In genomic region chr2:66391240-66391639, GRCh38 we compare ENCODE assay signal across 8 cellular contexts. TPM values are rescaled to one million over a fixed set of nuclear protein-coding genes. Genes with fewer than 3 reads are reported as not detected.
A peak's percentile ranks its signal among the peaks of the same experiment; 100 is the strongest.
DNase-seq lines count a peak whose midpoint lies in the region; TF ChIP-seq lines count a peak whose summit lies in the region.
"Not testable (repeated sequence)": the region's sequence is repeated elsewhere in the genome, so short reads cannot be mapped to it uniquely, and the experiment has no call there.
"Had no signal": no experiment of that assay in that cellular context is flagged by ENCODE, and none has a peak within 500 bp of the region (broad histone marks: within the 10 kb centered on the region; RNA-seq: fewer than 3 reads in every experiment).

No MANE protein-coding gene starts in this region.

- peaks cover 12% of the 10 kb centered on the region for H3K36me3 Mint-ChIP-seq in Calu3 (ENCODE audit: insufficient read depth, unreplicated experiment)
- not testable (repeated sequence) for H3K36me3 Mint-ChIP-seq in endothelial cell (ENCODE audit: low read depth, unreplicated experiment); neural crest cell (ENCODE audit: low read depth)

- not testable (repeated sequence) for H3K9me3 ChIP-seq in HEK293 (ENCODE audit: control insufficient read depth, insufficient read depth, low read depth, low read length); iPS-15b (ENCODE audit: control insufficient read depth, insufficient read depth, low read length)

- not testable (repeated sequence) for H3K27me3 ChIP-seq in iPS-15b (ENCODE audit: control insufficient read depth, insufficient read depth, low read length)

- POLR2A ChIA-PET in HEK293 (lab: Yijun Ruan, JAX): not testable (repeated sequence)

- not testable (repeated sequence) for H3K4me3 ChIP-seq in HEK293 (ENCODE audit: low read depth, low read length)
- peak overlapping the region; percentile 37 for H3K4me3 ChIP-seq in iPS-15b (ENCODE audit: low read depth, low read length)

- H3K9ac ChIP-seq in iPS-15b (ENCODE audit: low read depth, low read length): peak overlapping the region; percentile 49

- peak overlapping the region; percentile 54 for H3K27ac ChIP-seq in HEK293 (ENCODE audit: extremely low read depth, low read depth, low read length)

- intact Hi-C loops in Calu3 (cut with micrococcal nuclease; ENCODE audit: unreplicated experiment): not testable (repeated sequence)

- CTCF ChIA-PET in Calu3 (lab: Charles Lee); HEK293 (lab: Yijun Ruan, JAX): not testable (repeated sequence)

- TF ChIP-seq CTCF in Calu3 (IDR thresholded peaks at IDR 0.05; ENCODE audit: unreplicated experiment); HEK293 (tag by site-specific recombination; IDR thresholded peaks at IDR 0.05); endothelial cell (IDR thresholded peaks at IDR 0.05; ENCODE audit: unreplicated experiment); neural crest cell (conservative IDR thresholded peaks at IDR 0.05): not testable (repeated sequence)

- BruUV-seq in Calu3 (replicated peaks; lab: Mats Ljungman, UMichigan): not testable (repeated sequence)

- DNase-seq in Calu3; endothelial cell (ENCODE audit: low spot score); neural crest cell (ENCODE audit: low read depth, low spot score): not testable (repeated sequence)
- DNase-seq in NCI-H146 (lab: John Stamatoyannopoulos, UW): peak; percentile 9
- peak; percentile 57 for DNase-seq in RPMI8226

- not testable (repeated sequence) for H3K27me3 Mint-ChIP-seq in Calu3 (ENCODE audit: unreplicated experiment); endothelial cell (ENCODE audit: unreplicated experiment); neural crest cell (ENCODE audit: low read depth)

- H3K4me3 Mint-ChIP-seq in Calu3 (ENCODE audit: low read depth, unreplicated experiment) (peak overlapping the region; percentile 63), endothelial cell (ENCODE audit: unreplicated experiment) (peak overlapping the region; percentile 11), neural crest cell (peak overlapping the region; percentile 72)

- H3K36me3 ChIP-seq in HEK293 (ENCODE audit: control insufficient read depth in 2 of 2, insufficient read depth in 1 of 2, low read length in 2 of 2); iPS-15b (ENCODE audit: control insufficient read depth, insufficient read depth, low read length): not testable (repeated sequence)

- peaks cover 15% of the 10 kb centered on the region for H3K4me1 ChIP-seq in HEK293 (ENCODE audit: control insufficient read depth, insufficient read depth, low read length)
- not testable (repeated sequence) for H3K4me1 ChIP-seq in iPS-15b (ENCODE audit: control insufficient read depth, insufficient read depth, low read length)

- peak overlapping the region; percentile 61 for H3K27ac Mint-ChIP-seq in Calu3 (ENCODE audit: unreplicated experiment)
- not testable (repeated sequence) for H3K27ac Mint-ChIP-seq in endothelial cell (ENCODE audit: unreplicated experiment)
- H3K27ac Mint-ChIP-seq in neural crest cell (ENCODE audit: unreplicated experiment): peak overlapping the region; percentile 92

- not testable (repeated sequence) for H3K9me3 Mint-ChIP-seq in Calu3 (ENCODE audit: low read depth, unreplicated experiment); endothelial cell (ENCODE audit: unreplicated experiment); neural crest cell

- not testable (repeated sequence) for H3K4me1 Mint-ChIP-seq in Calu3 (ENCODE audit: low read depth, unreplicated experiment); endothelial cell (ENCODE audit: unreplicated experiment)
- H3K4me1 Mint-ChIP-seq in neural crest cell: peaks cover 30% of the 10 kb centered on the region

TF ChIP-seq in HEK293, 187 proteins besides CTCF, POLR2A, EP300 and RAD21:
- TF ChIP-seq ZEB2 (tag by site-specific recombination; IDR thresholded peaks at IDR 0.05) (0 out of 2 replicates have a peak, but pooled peaks have one; percentile 19), KLF1 (tag by site-specific recombination; IDR thresholded peaks at IDR 0.05) (peak; percentile 69), ZBTB26 (tag by site-specific recombination; optimal IDR thresholded peaks at IDR 0.05) (peak; percentile 43), ZBTB20 (tag by site-specific recombination; IDR thresholded peaks at IDR 0.05) (peak; percentile 26; the same call in 1 of the 2 replicates), ZNF501 (tag by site-specific recombination; IDR thresholded peaks at IDR 0.05) (peak; percentile 26; the same call in 1 of the 2 replicates), ZFP37 (tag by site-specific recombination; IDR thresholded peaks at IDR 0.05) (0 out of 2 replicates have a peak, but pooled peaks have one; percentile 33), ZNF692 (tag by site-specific recombination; IDR thresholded peaks at IDR 0.05) (0 out of 2 replicates have a peak, but pooled peaks have one; percentile 29), KLF17 (tag by site-specific recombination; IDR thresholded peaks at IDR 0.05) (0 out of 2 replicates have a peak, but pooled peaks have one; percentile 22), ZNF394 (tag by site-specific recombination; IDR thresholded peaks at IDR 0.05; ENCODE audit: borderline replicate concordance) (peak; percentile 48; the same call in 1 of the 2 replicates), ZXDB (tag by site-specific recombination; IDR thresholded peaks at IDR 0.05) (0 out of 2 replicates have a peak, but pooled peaks have one; percentile 15), ZNF341 (tag by site-specific recombination; IDR thresholded peaks at IDR 0.05; ENCODE audit: low read depth) (peak; percentile 37; the same call in 1 of the 2 replicates), ZBTB48 (tag by site-specific recombination; IDR thresholded peaks at IDR 0.05) (peak; percentile 63; the same call in 1 of the 2 replicates), ZBTB17 (tag by site-specific recombination; IDR thresholded peaks at IDR 0.05) (peak; percentile 61; the same call in 1 of the 2 replicates), ZNF335 (tag by site-specific recombination; conservative IDR thresholded peaks at IDR 0.05) (peak; percentile 35; the same call in 1 of the 2 replicates)

RNA-seq across cellular contexts. Expression of gene MEIS1, which starts 43.7 kb away (rescaled TPM):
- total RNA-seq in Calu3 (2022) (8.1 and 11.5 TPM in 2 replicates), endothelial cell (ENCODE audit: unreplicated experiment) (13.3 TPM), neural crest cell (101 and 107 TPM in 2 replicates)
- total RNA-seq: G401 had no signal

Comparison
In these comparisons a context has a peak if more than half of its experiments do, and no peak if none do; other contexts are left out.
1. H3K4me3 Mint-ChIP-seq: peak in every context shown above with its lines; median percentile 72 in neural crest cell; 63 in Calu3; 11 in endothelial cell.